1 cellular context compared by ENCODE assay signal in the genomic region with DNA sequence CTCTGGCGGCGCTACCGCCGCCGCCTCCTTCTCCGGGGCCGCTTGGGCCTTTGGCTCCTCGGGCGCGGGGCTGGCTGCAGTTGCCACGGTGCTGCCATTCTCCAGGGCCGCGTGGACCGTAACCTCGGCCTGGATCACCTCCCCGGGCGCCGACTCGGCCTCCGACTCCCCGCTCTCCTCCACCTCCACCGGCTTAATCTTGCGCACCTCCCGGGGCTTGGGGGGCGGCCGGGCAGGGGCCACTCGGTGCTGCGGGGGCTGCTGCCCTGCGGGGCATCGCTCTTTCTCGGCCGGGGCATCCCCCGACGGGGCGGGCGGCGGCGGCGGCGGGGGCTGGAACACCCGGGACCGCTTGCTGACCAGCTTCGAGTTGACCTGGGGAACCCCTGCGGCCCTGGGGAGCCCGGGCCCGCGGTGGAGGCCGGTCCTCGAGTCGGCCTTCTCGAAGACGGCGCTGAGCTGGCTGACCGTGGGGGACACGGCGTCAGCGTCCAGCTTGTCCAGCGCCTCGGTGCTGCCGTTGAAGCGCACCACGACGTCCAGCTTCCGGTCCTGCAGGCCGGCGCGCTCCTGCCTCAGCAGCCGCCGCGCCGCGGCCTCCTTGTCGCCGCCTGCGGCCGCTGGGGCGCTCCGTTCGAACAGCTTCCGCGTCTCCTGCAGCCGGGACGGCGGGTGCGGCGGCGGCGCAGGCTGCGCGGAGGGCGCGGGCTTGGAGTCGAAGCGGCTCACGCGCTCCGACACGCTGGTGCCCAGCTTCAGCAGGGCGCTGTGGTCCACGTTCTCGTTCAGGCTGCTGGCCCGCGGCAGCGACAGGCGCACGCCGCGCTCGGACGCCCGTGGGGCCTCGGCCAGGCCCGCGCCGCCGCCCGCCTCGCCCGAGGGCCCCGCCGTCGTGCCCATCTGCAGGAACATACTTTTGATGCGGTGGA.
TF ChIP-seq lines count a peak whose summit lies in the region.

No MANE protein-coding gene starts in this region.

TF ChIP-seq in HepG2, 621 proteins besides CTCF, POLR2A, EP300 and RAD21 (continued from another document and continues in another):
- TF ChIP-seq, protein P1, sequence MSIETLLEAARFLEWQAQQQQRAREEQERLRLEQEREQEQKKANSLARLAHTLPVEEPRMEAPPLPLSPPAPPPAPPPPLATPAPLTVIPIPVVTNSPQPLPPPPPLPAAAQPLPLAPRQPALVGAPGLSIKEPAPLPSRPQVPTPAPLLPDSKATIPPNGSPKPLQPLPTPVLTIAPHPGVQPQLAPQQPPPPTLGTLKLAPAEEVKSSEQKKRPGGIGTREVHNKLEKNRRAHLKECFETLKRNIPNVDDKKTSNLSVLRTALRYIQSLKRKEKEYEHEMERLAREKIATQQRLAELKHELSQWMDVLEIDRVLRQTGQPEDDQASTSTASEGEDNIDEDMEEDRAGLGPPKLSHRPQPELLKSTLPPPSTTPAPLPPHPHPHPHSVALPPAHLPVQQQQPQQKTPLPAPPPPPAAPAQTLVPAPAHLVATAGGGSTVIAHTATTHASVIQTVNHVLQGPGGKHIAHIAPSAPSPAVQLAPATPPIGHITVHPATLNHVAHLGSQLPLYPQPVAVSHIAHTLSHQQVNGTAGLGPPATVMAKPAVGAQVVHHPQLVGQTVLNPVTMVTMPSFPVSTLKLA (IDR thresholded peaks at IDR 0.05): no peak
- TF ChIP-seq ZSCAN12 (CRISPR knock-in tag; IDR thresholded peaks at IDR 0.05): peak; percentile 63; the same call in 1 of the 2 replicates
- peak; percentile 34; the same call in 1 of the 2 replicates for TF ChIP-seq NR1H2 (CRISPR knock-in tag; IDR thresholded peaks at IDR 0.05; ENCODE audit: borderline replicate concordance, low read depth)
- TF ChIP-seq CAMTA2 (CRISPR knock-in tag; IDR thresholded peaks at IDR 0.05; ENCODE audit: borderline replicate concordance): no peak; the same call in 1 of the 2 replicates
- TF ChIP-seq PRMT3 (CRISPR knock-in tag; IDR thresholded peaks at IDR 0.05; ENCODE audit: borderline replicate concordance, low read depth): peak; percentile 64; the same call in 1 of the 2 replicates
- no peak; the same call in 1 of the 2 replicates for TF ChIP-seq ARHGAP35 (CRISPR knock-in tag; IDR thresholded peaks at IDR 0.05; ENCODE audit: borderline replicate concordance)
- TF ChIP-seq, protein P2, sequence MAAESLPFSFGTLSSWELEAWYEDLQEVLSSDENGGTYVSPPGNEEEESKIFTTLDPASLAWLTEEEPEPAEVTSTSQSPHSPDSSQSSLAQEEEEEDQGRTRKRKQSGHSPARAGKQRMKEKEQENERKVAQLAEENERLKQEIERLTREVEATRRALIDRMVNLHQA (CRISPR knock-in tag; IDR thresholded peaks at IDR 0.05): no peak
- no peak for TF ChIP-seq ZEB1 (IDR thresholded peaks at IDR 0.05; ENCODE audit: insufficient replicate concordance, low read depth)
- no peak for TF ChIP-seq HOXA7 (CRISPR knock-in tag; IDR thresholded peaks at IDR 0.05)
- TF ChIP-seq, protein P3, sequence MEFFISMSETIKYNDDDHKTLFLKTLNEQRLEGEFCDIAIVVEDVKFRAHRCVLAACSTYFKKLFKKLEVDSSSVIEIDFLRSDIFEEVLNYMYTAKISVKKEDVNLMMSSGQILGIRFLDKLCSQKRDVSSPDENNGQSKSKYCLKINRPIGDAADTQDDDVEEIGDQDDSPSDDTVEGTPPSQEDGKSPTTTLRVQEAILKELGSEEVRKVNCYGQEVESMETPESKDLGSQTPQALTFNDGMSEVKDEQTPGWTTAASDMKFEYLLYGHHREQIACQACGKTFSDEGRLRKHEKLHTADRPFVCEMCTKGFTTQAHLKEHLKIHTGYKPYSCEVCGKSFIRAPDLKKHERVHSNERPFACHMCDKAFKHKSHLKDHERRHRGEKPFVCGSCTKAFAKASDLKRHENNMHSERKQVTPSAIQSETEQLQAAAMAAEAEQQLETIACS (CRISPR knock-in tag; IDR thresholded peaks at IDR 0.05): peak; percentile 54; the same call in 1 of the 2 replicates
- 0 out of 2 replicates have a peak, but pooled peaks have one; percentile 14 for TF ChIP-seq SMAD1 (CRISPR knock-in tag; IDR thresholded peaks at IDR 0.05; ENCODE audit: borderline replicate concordance, low read depth)
- no peak for TF ChIP-seq ZNF543 (CRISPR knock-in tag; IDR thresholded peaks at IDR 0.05)
- TF ChIP-seq SOX6 (IDR thresholded peaks at IDR 0.05): no peak
- 0 out of 2 replicates have a peak, but pooled peaks have one; percentile 16 for TF ChIP-seq SOX6 (CRISPR knock-in tag; IDR thresholded peaks at IDR 0.05)
- TF ChIP-seq, protein P4, sequence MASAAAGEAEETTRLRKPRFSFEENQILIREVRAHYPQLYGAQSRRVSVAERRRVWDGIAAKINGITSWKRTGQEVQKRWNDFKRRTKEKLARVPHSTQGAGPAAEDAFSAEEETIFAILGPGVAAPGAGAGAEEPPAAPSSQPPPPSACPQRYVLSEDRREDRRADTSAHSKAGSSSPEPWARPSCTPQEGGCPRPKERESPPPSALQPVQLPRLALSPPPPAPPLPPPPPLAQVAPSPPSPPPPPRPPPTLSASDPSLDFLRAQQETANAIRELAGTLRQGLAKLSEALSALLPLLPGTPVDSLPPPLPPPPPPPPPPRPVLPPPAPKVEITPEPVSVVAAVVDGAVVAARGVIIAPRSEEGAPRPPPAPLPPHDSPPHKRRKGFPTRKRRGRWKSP (CRISPR knock-in tag; IDR thresholded peaks at IDR 0.05): peak; percentile 69; the same call in 1 of the 2 replicates
- TF ChIP-seq TCF12 (IDR thresholded peaks at IDR 0.05): no peak
- TF ChIP-seq TCF12 (CRISPR knock-in tag; IDR thresholded peaks at IDR 0.05): peak; percentile 82
- 0 out of 2 replicates have a peak, but pooled peaks have one; percentile 53 for TF ChIP-seq ZMYM2 (CRISPR knock-in tag; IDR thresholded peaks at IDR 0.05)
- TF ChIP-seq ZNF781 (CRISPR knock-in tag; IDR thresholded peaks at IDR 0.05; ENCODE audit: borderline replicate concordance, not compliant biosample characterization): no peak
- TF ChIP-seq ZNF878 (CRISPR knock-in tag; IDR thresholded peaks at IDR 0.05): no peak
- no peak for TF ChIP-seq SMAD3 (CRISPR knock-in tag; IDR thresholded peaks at IDR 0.05)
- TF ChIP-seq, protein P5, sequence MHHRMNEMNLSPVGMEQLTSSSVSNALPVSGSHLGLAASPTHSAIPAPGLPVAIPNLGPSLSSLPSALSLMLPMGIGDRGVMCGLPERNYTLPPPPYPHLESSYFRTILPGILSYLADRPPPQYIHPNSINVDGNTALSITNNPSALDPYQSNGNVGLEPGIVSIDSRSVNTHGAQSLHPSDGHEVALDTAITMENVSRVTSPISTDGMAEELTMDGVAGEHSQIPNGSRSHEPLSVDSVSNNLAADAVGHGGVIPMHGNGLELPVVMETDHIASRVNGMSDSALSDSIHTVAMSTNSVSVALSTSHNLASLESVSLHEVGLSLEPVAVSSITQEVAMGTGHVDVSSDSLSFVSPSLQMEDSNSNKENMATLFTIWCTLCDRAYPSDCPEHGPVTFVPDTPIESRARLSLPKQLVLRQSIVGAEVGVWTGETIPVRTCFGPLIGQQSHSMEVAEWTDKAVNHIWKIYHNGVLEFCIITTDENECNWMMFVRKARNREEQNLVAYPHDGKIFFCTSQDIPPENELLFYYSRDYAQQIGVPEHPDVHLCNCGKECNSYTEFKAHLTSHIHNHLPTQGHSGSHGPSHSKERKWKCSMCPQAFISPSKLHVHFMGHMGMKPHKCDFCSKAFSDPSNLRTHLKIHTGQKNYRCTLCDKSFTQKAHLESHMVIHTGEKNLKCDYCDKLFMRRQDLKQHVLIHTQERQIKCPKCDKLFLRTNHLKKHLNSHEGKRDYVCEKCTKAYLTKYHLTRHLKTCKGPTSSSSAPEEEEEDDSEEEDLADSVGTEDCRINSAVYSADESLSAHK (CRISPR knock-in tag; IDR thresholded peaks at IDR 0.05; ENCODE audit: borderline replicate concordance): no peak
- TF ChIP-seq ZMYM4 (CRISPR knock-in tag; IDR thresholded peaks at IDR 0.05): 0 out of 2 replicates have a peak, but pooled peaks have one; percentile 17
- no peak for TF ChIP-seq NONO (IDR thresholded peaks at IDR 0.05)
- TF ChIP-seq NONO (CRISPR knock-in tag; conservative IDR thresholded peaks at IDR 0.05): peak; percentile 54; the same call in 1 of the 2 replicates
- no peak for TF ChIP-seq ONECUT2 (CRISPR knock-in tag; IDR thresholded peaks at IDR 0.05)
- no peak for TF ChIP-seq ISX (CRISPR knock-in tag; conservative IDR thresholded peaks at IDR 0.05)
- no peak; the same call in 1 of the 2 replicates for TF ChIP-seq MXD4 (CRISPR knock-in tag; IDR thresholded peaks at IDR 0.05)
- TF ChIP-seq FOSL2 (CRISPR knock-in tag; IDR thresholded peaks at IDR 0.05): no peak
- TF ChIP-seq HDAC1 (CRISPR knock-in tag; IDR thresholded peaks at IDR 0.05): peak; percentile 44
- TF ChIP-seq ZNF160 (CRISPR knock-in tag; IDR thresholded peaks at IDR 0.05): no peak
- no peak for TF ChIP-seq HMGA1 (CRISPR knock-in tag; conservative IDR thresholded peaks at IDR 0.05)
- TF ChIP-seq, protein P6, sequence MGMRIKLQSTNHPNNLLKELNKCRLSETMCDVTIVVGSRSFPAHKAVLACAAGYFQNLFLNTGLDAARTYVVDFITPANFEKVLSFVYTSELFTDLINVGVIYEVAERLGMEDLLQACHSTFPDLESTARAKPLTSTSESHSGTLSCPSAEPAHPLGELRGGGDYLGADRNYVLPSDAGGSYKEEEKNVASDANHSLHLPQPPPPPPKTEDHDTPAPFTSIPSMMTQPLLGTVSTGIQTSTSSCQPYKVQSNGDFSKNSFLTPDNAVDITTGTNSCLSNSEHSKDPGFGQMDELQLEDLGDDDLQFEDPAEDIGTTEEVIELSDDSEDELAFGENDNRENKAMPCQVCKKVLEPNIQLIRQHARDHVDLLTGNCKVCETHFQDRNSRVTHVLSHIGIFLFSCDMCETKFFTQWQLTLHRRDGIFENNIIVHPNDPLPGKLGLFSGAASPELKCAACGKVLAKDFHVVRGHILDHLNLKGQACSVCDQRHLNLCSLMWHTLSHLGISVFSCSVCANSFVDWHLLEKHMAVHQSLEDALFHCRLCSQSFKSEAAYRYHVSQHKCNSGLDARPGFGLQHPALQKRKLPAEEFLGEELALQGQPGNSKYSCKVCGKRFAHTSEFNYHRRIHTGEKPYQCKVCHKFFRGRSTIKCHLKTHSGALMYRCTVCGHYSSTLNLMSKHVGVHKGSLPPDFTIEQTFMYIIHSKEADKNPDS (CRISPR knock-in tag; IDR thresholded peaks at IDR 0.05): no peak
- no peak for TF ChIP-seq ZSCAN30 (CRISPR knock-in tag; IDR thresholded peaks at IDR 0.05)
- no peak for TF ChIP-seq MTF2 (CRISPR knock-in tag; IDR thresholded peaks at IDR 0.05; ENCODE audit: borderline replicate concordance)
- TF ChIP-seq JARID2 (CRISPR knock-in tag; IDR thresholded peaks at IDR 0.05; ENCODE audit: insufficient replicate concordance): no peak
- TF ChIP-seq, protein P7, sequence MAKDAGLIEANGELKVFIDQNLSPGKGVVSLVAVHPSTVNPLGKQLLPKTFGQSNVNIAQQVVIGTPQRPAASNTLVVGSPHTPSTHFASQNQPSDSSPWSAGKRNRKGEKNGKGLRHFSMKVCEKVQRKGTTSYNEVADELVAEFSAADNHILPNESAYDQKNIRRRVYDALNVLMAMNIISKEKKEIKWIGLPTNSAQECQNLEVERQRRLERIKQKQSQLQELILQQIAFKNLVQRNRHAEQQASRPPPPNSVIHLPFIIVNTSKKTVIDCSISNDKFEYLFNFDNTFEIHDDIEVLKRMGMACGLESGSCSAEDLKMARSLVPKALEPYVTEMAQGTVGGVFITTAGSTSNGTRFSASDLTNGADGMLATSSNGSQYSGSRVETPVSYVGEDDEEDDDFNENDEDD (CRISPR knock-in tag; IDR thresholded peaks at IDR 0.05; ENCODE audit: borderline replicate concordance): peak; percentile 86; the same call in 1 of the 2 replicates
- TF ChIP-seq MYC (CRISPR knock-in tag; IDR thresholded peaks at IDR 0.05; ENCODE audit: borderline replicate concordance): peak; percentile 64; the same call in 1 of the 2 replicates
- TF ChIP-seq CHD4 (IDR thresholded peaks at IDR 0.05; ENCODE audit: borderline replicate concordance, low read length): no peak
- 0 out of 2 replicates have a peak, but pooled peaks have one; percentile 28 for TF ChIP-seq ZNF629 (CRISPR knock-in tag; conservative IDR thresholded peaks at IDR 0.05)
- TF ChIP-seq SP4 (CRISPR knock-in tag; IDR thresholded peaks at IDR 0.05): 0 out of 2 replicates have a peak, but pooled peaks have one; percentile 19
- TF ChIP-seq, protein P8, sequence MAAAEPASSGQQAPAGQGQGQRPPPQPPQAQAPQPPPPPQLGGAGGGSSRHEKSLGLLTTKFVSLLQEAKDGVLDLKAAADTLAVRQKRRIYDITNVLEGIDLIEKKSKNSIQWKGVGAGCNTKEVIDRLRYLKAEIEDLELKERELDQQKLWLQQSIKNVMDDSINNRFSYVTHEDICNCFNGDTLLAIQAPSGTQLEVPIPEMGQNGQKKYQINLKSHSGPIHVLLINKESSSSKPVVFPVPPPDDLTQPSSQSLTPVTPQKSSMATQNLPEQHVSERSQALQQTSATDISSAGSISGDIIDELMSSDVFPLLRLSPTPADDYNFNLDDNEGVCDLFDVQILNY (CRISPR knock-in tag; conservative IDR thresholded peaks at IDR 0.05): no peak
- TF ChIP-seq ZFP41 (CRISPR knock-in tag; IDR thresholded peaks at IDR 0.05; ENCODE audit: borderline replicate concordance): no peak
- TF ChIP-seq DMAP1 (CRISPR knock-in tag; IDR thresholded peaks at IDR 0.05): 0 out of 2 replicates have a peak, but pooled peaks have one; percentile 20
- no peak; the same call in 1 of the 2 replicates for TF ChIP-seq NKX3-1 (CRISPR knock-in tag; IDR thresholded peaks at IDR 0.05)
- TF ChIP-seq SOX5 (CRISPR knock-in tag; IDR thresholded peaks at IDR 0.05; ENCODE audit: borderline replicate concordance): no peak; the same call in 1 of the 2 replicates
- TF ChIP-seq KDM1A (CRISPR knock-in tag; IDR thresholded peaks at IDR 0.05): no peak
- no peak for TF ChIP-seq NFRKB (IDR thresholded peaks at IDR 0.05)
- TF ChIP-seq ZNF772 (CRISPR knock-in tag; IDR thresholded peaks at IDR 0.05): 0 out of 2 replicates have a peak, but pooled peaks have one; percentile 29
- TF ChIP-seq PHF5A (CRISPR knock-in tag; IDR thresholded peaks at IDR 0.05; ENCODE audit: low read depth, unreplicated experiment): no peak
- TF ChIP-seq, protein P9, sequence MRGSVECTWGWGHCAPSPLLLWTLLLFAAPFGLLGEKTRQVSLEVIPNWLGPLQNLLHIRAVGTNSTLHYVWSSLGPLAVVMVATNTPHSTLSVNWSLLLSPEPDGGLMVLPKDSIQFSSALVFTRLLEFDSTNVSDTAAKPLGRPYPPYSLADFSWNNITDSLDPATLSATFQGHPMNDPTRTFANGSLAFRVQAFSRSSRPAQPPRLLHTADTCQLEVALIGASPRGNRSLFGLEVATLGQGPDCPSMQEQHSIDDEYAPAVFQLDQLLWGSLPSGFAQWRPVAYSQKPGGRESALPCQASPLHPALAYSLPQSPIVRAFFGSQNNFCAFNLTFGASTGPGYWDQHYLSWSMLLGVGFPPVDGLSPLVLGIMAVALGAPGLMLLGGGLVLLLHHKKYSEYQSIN (CRISPR knock-in tag; IDR thresholded peaks at IDR 0.05; ENCODE audit: borderline replicate concordance): no peak
- TF ChIP-seq, protein P10, sequence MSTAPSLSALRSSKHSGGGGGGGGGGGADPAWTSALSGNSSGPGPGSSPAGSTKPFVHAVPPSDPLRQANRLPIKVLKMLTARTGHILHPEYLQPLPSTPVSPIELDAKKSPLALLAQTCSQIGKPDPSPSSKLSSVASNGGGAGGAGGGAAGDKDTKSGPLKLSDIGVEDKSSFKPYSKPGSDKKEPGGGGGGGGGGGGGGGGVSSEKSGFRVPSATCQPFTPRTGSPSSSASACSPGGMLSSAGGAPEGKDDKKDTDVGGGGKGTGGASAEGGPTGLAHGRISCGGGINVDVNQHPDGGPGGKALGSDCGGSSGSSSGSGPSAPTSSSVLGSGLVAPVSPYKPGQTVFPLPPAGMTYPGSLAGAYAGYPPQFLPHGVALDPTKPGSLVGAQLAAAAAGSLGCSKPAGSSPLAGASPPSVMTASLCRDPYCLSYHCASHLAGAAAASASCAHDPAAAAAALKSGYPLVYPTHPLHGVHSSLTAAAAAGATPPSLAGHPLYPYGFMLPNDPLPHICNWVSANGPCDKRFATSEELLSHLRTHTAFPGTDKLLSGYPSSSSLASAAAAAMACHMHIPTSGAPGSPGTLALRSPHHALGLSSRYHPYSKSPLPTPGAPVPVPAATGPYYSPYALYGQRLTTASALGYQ (CRISPR knock-in tag; IDR thresholded peaks at IDR 0.05): no peak
